Comparison of ENCODE assay signal across 8 cellular contexts in genomic region chr11:134223836-134224709, GRCh38. TPM values are rescaled to one million over a fixed set of nuclear protein-coding genes. Genes with fewer than 3 reads are reported as not detected.
DNase-seq lines count a peak whose midpoint lies in the region; ATAC-seq and TF ChIP-seq lines count a peak whose summit lies in the region.

Gene NCAPD3, minus strand, starts transcription at chr11:134223967. Its CDS starts 41 bp downstream, at chr11:134223926.
Gene VPS26B, plus strand, starts transcription at chr11:134224671. Its CDS starts 452 bp downstream, at chr11:134225123.

- H3K4me1 Mint-ChIP-seq in WTC11: peaks cover 27% of the 10 kb centered on the region

- H3K36me3 Mint-ChIP-seq in WTC11: peaks cover 12% of the 10 kb centered on the region

- peaks cover 8% of the 10 kb centered on the region for H3K27me3 Mint-ChIP-seq in WTC11 (ENCODE audit: low read depth)

- CTCF ChIA-PET in AG04450 (lab: Charles Lee): interaction anchor here (1.0 to 2.8 kb wide), 6 partner anchors 12 to 190 kb away, joined by 3 to 11 read pairs (median 6); partner anchors contain the start of genes ACAD8 and THYN1
- CTCF ChIA-PET in WTC11 (lab: Charles Lee): interaction anchor here (0.7 to 3.3 kb wide), 13 partner anchors 11 to 296 kb away, joined by 3 to 22 read pairs (median 4); partner anchors contain the start of genes ACAD8, GLB1L2, GLB1L3 and THYN1

- H3K4me3 ChIP-seq in AG04450 (ENCODE audit: low read depth, low read length) (peak within 1 kb of the TSS; percentile 86), cardiac fibroblast (replicated peaks in 1 of 2; ENCODE audit: low read depth in 2 of 2, low read length in 2 of 2) (peak within 1 kb of the TSS; percentile 87 to 95)

- no peak; the same call in 1 of the 2 replicates for TF ChIP-seq CTCF in AG04450 (IDR thresholded peaks at IDR 0.05; ENCODE audit: low read depth, low read length)
- no peak for TF ChIP-seq CTCF in WTC11 (IDR thresholded peaks at IDR 0.05)
- no peak for TF ChIP-seq CTCF in cardiac fibroblast (IDR thresholded peaks at IDR 0.05; ENCODE audit: low read depth, low read length)

- H3K9me3 ChIP-seq in AG04450 (ENCODE audit: control insufficient read depth, insufficient read depth, low read length): no peaks in the 10 kb centered on the region

- no peaks in the 10 kb centered on the region for H3K27me3 ChIP-seq in AG04450 (ENCODE audit: control insufficient read depth, insufficient read depth, low read length)

- H3K27ac Mint-ChIP-seq in WTC11: peak within 1 kb of the TSS; percentile 74

- ATAC-seq in GM18909 (IDR thresholded peaks at IDR 0.05; ENCODE audit: poor library complexity, unreplicated experiment): peak; percentile 78
- peak; percentile 77 for ATAC-seq in HG03175 (IDR thresholded peaks at IDR 0.05; ENCODE audit: unreplicated experiment)
- ATAC-seq in WTC11: peak; percentile 89

- POLR2A ChIA-PET in AG04450 (lab: Yijun Ruan, JAX) (interaction anchor here (0.6 to 2.4 kb wide), 9 partner anchors 16 to 1592 kb away, joined by 3 to 14 read pairs (median 5); partner anchors contain the start of genes ACAD8 and THYN1), WTC11 (lab: Charles Lee) (interaction anchor here (0.8 to 1.2 kb wide), 2 partner anchors 29 to 52 kb away, joined by 4 to 5 read pairs; partner anchors contain the start of genes ACAD8, GLB1L3 and THYN1)

- H3K4me3 Mint-ChIP-seq in WTC11: peak within 1 kb of the TSS; percentile 93

- peak within 1 kb of the TSS; percentile 88 for H3K27ac ChIP-seq in AG04450 (ENCODE audit: low read depth, low read length)

- DNase-seq in AG04450 (ENCODE audit: low read depth, low spot score) (peak; percentile 90), NCI-H226 (peak; percentile 95), WTC11 (ENCODE audit: low spot score) (peak; percentile 97), cardiac fibroblast (ENCODE audit: low read depth in 2 of 2) (peak; percentile 97), iPS-NIHi7 (ENCODE audit: extremely low spot score) (peak; percentile 98), smooth muscle cell of the brain vasculature (ENCODE audit: low read depth, low spot score) (peak; percentile 90)

- H3K9me3 Mint-ChIP-seq in WTC11: no peaks in the 10 kb centered on the region

TF ChIP-seq in WTC11, 78 proteins besides CTCF, POLR2A, EP300 and RAD21 (continues in another document):
- TF ChIP-seq CREM (CRISPR knock-in tag; IDR thresholded peaks at IDR 0.05) (no peak), SMAD3 (CRISPR knock-in tag; IDR thresholded peaks at IDR 0.05; ENCODE audit: borderline replicate concordance) (no peak), ATF3 (CRISPR knock-in tag; conservative IDR thresholded peaks at IDR 0.05) (no peak), GABPB1 (CRISPR knock-in tag; IDR thresholded peaks at IDR 0.05) (peak; percentile 7; the same call in 1 of the 2 replicates), CBFB (CRISPR knock-in tag; IDR thresholded peaks at IDR 0.05; ENCODE audit: low read depth) (no peak; the same call in 1 of the 2 replicates), FOXP4 (CRISPR knock-in tag; IDR thresholded peaks at IDR 0.05) (peak; percentile 36; the same call in 1 of the 2 replicates), ZNF317 (CRISPR knock-in tag; IDR thresholded peaks at IDR 0.05; ENCODE audit: borderline replicate concordance, low read depth) (no peak), USF2 (CRISPR knock-in tag; IDR thresholded peaks at IDR 0.05) (no peak), ZMAT4 (CRISPR knock-in tag; IDR thresholded peaks at IDR 0.05) (no peak), ATF1 (CRISPR knock-in tag; IDR thresholded peaks at IDR 0.05) (no peak), NR3C1 (CRISPR knock-in tag; conservative IDR thresholded peaks at IDR 0.05; ENCODE audit: low read depth) (no peak), NFATC4 (CRISPR knock-in tag; IDR thresholded peaks at IDR 0.05) (no peak), ERG (CRISPR knock-in tag; IDR thresholded peaks at IDR 0.05) (no peak), IRF1 (CRISPR knock-in tag; IDR thresholded peaks at IDR 0.05) (no peak), ARID4B (CRISPR knock-in tag; IDR thresholded peaks at IDR 0.05; ENCODE audit: borderline replicate concordance) (peak; percentile 80; the same call in 1 of the 2 replicates)

RNA-seq across cellular contexts. Expression of gene NCAPD3, which starts in this region (rescaled TPM):
- 10.2 and 12.2 TPM in 2 replicates for polyA plus RNA-seq in AG04450 (2011; rRNA removed)
- 18.7 and 19.2 TPM in 2 replicates for polyA minus RNA-seq in AG04450 (2011; rRNA and poly(A)+ RNA removed)
- 46.5 to 63.0 TPM (median 49.1 TPM) in 3 replicates for total RNA-seq in WTC11 (2021)

RNA-seq across cellular contexts. Expression of gene VPS26B, which starts in this region (rescaled TPM):
- polyA plus RNA-seq in AG04450 (2011; rRNA removed): 49.9 and 53.7 TPM in 2 replicates
- 66.8 and 67.1 TPM in 2 replicates for polyA minus RNA-seq in AG04450 (2011; rRNA and poly(A)+ RNA removed)
- 28.7 to 29.3 TPM (median 29.0 TPM) in 3 replicates for total RNA-seq in WTC11 (2021)

Comparison
In these comparisons a context has a peak if more than half of its experiments do, and no peak if none do; other contexts are left out.
1. Peak in every context shown above with its lines: DNase-seq, ATAC-seq, H3K4me3 ChIP-seq and H3K27ac ChIP-seq.